1 cellular context compared by ENCODE assay signal in genomic region chr17:72282439-72283029, GRCh38.
TF ChIP-seq lines count a peak whose summit lies in the region.

No MANE protein-coding gene starts in this region.

TF ChIP-seq in HepG2, 621 proteins besides CTCF, POLR2A, EP300 and RAD21:
- TF ChIP-seq ZBTB40 (IDR thresholded peaks at IDR 0.05), result peak; percentile 33; the same call in 1 of the 2 replicates
- TF ChIP-seq ZBTB40 (CRISPR knock-in tag; IDR thresholded peaks at IDR 0.05), result peak; percentile 61; the same call in 1 of the 2 replicates
- no peak for TF ChIP-seq DPF2 (CRISPR knock-in tag; IDR thresholded peaks at IDR 0.05; ENCODE audit: borderline replicate concordance, low read depth)
